ENCODE assay signal across 13 cellular contexts in genomic region chr1:57489342-57490036, GRCh38.
DNase-seq lines count a peak whose midpoint lies in the region; ATAC-seq and TF ChIP-seq lines count a peak whose summit lies in the region.
"Had no signal": no experiment of that assay in that cellular context is flagged by ENCODE, and none has a peak within 500 bp of the region (broad histone marks: within the 10 kb centered on the region; RNA-seq: fewer than 3 reads in every experiment).

No MANE protein-coding gene starts in this region.

- peak overlapping the region; percentile 95 for H2BK20ac ChIP-seq in IMR-90 (ENCODE audit: low read depth, low read length)

- peak overlapping the region; percentile 74 for H3K4me2 ChIP-seq in IMR-90 (ENCODE audit: low read depth, low read length)

- no peak for TF ChIP-seq POLR2A in IMR-90 (IDR thresholded peaks at IDR 0.05; ENCODE audit: low read depth, low read length)

- peak overlapping the region; percentile 86 for H4K91ac ChIP-seq in IMR-90 (ENCODE audit: insufficient read depth, low read depth, low read length)

- peak overlapping the region; percentile 80; the same call in 1 of the 2 replicates for H2AK5ac ChIP-seq in IMR-90 (ENCODE audit: low read depth, low read length)

- peak overlapping the region; percentile 98 for H3K18ac ChIP-seq in IMR-90 (ENCODE audit: low read depth, low read length)

- no peaks in the 10 kb centered on the region for H4K20me1 ChIP-seq in IMR-90 (ENCODE audit: insufficient read depth, low read length)

- no peak overlapping the region for H3K9ac ChIP-seq in IMR-90 (ENCODE audit: low read depth, low read length)

- peak overlapping the region; percentile 69 for H3K56ac ChIP-seq in IMR-90 (ENCODE audit: extremely low read depth, insufficient read depth, low read length)

- POLR2A ChIA-PET in AG04450 (lab: Yijun Ruan, JAX) (interaction anchor here (0.6 to 1.0 kb wide), 2 partner anchors 19 to 66 kb away, joined by 3 to 8 read pairs; no protein-coding TSS in a partner anchor), IMR-90 (lab: Charles Lee; ENCODE audit: unreplicated experiment) (no interaction called here)

- peak overlapping the region; percentile 69 for H3K14ac ChIP-seq in IMR-90 (replicated peaks; ENCODE audit: low read depth, low read length)

- TF ChIP-seq RAD21 in IMR-90 (IDR thresholded peaks at IDR 0.05; ENCODE audit: low read length) = no peak

- CTCF ChIA-PET in AG04450 (lab: Charles Lee) (interaction anchor here (0.6 to 2.0 kb wide), 3 partner anchors 10 to 1296 kb away, joined by 3 to 6 read pairs (median 4); no protein-coding TSS in a partner anchor), IMR-90 (lab: Yijun Ruan, JAX) (interaction anchor here (0.6 to 0.7 kb wide), 3 partner anchors 15 to 31 kb away, joined by 3 to 7 read pairs (median 3); no protein-coding TSS in a partner anchor)

- H3K4ac ChIP-seq in IMR-90 (ENCODE audit: low read depth, low read length) = peak overlapping the region; percentile 95

- H2BK5ac ChIP-seq in IMR-90 (ENCODE audit: low read depth, low read length, poor library complexity, severe bottlenecking) = peak overlapping the region; percentile 95

- H3K4me3 ChIP-seq in AG04450 (ENCODE audit: low read depth, low read length) = no peak overlapping the region
- no peak overlapping the region for H3K4me3 ChIP-seq in IMR-90 (ENCODE audit: insufficient read depth, low read depth, low read length)
- H3K4me3 ChIP-seq: adrenal gland, left ventricle myocardium inferior had no signal

- peaks cover 16% of the 10 kb centered on the region for H3K4me1 ChIP-seq in IMR-90 (ENCODE audit: control insufficient read depth, insufficient read depth, low read length)
- H3K4me1 ChIP-seq: adrenal gland, left ventricle myocardium inferior had no signal

- H3K27ac ChIP-seq in AG04450 (ENCODE audit: low read depth, low read length) (peak overlapping the region; percentile 89), IMR-90 (ENCODE audit: insufficient read depth, low read length) (peak overlapping the region; percentile 94)
- H3K27ac ChIP-seq: adrenal gland, C4-2B, left ventricle myocardium inferior had no signal

- dilution Hi-C loops in IMR-90 (cut with HindIII; ENCODE audit: low sequenced_read_pairs, unreplicated experiment) = no loop called here

- H2BK120ac ChIP-seq in IMR-90 (ENCODE audit: low read depth, low read length) = peak overlapping the region; percentile 98

- H4K5ac ChIP-seq in IMR-90 (ENCODE audit: low read depth, low read length) = peak overlapping the region; percentile 87

- H3K36me3 ChIP-seq in IMR-90 (ENCODE audit: control insufficient read depth, insufficient read depth, low read length) = no peaks in the 10 kb centered on the region
- H3K36me3 ChIP-seq: adrenal gland, left ventricle myocardium inferior had no signal

- peak; percentile 70 for ATAC-seq in IMR-90 (ENCODE audit: low read depth)
- ATAC-seq: esophagus mucosa had no signal

- no peaks in the 10 kb centered on the region for H3K9me3 ChIP-seq in AG04450 (ENCODE audit: control insufficient read depth, insufficient read depth, low read length)
- no peaks in the 10 kb centered on the region for H3K9me3 ChIP-seq in IMR-90 (ENCODE audit: control insufficient read depth, insufficient read depth, low read length)
- H3K9me3 ChIP-seq: adrenal gland, left ventricle myocardium inferior had no signal

- in situ Hi-C loops in IMR-90 (cut with MboI; ENCODE audit: low sequenced_read_pairs) = loop anchor here (25.0 kb wide), 1 partner anchor 652 kb away; no protein-coding TSS in a partner anchor

- peak overlapping the region; percentile 71 for H2AFZ ChIP-seq in IMR-90 (replicated peaks; ENCODE audit: low read length, poor library complexity)

- intact Hi-C loops in IMR-90 (cut with micrococcal nuclease) = no loop called here

- H3K27me3 ChIP-seq in AG04450 (ENCODE audit: control insufficient read depth, insufficient read depth, low read length) = no peaks in the 10 kb centered on the region
- H3K27me3 ChIP-seq in IMR-90 (ENCODE audit: control insufficient read depth, insufficient read depth, low read length) = no peaks in the 10 kb centered on the region
- H3K27me3 ChIP-seq: adrenal gland had no signal

- DNase-seq in AG04450 (ENCODE audit: low read depth, low spot score) (peak; percentile 63), IMR-90 (peak; percentile 91), amniotic stem cell (lab: John Stamatoyannopoulos, UW) (peak; percentile 49), hepatic stellate cell (ENCODE audit: low spot score) (peak; percentile 33), UCSD-AML1 (lab: John Stamatoyannopoulos, UW; ENCODE audit: unreplicated experiment) (no peak), NCI-H2029 (lab: John Stamatoyannopoulos, UW) (no peak), SIG-M5 (lab: John Stamatoyannopoulos, UW) (no peak), KG1 (lab: John Stamatoyannopoulos, UW) (no peak)
- DNase-seq: adrenal gland, left ventricle myocardium inferior, posterior cingulate gyrus had no signal

- peak overlapping the region; percentile 67 to 92 for H4K8ac ChIP-seq in IMR-90 (ENCODE audit: low read depth in 2 of 2, low read length in 2 of 2)

- 69% methylated on average over 2 of the region's 5 CpGs; no CpG with 5 or more reads in 1 of the 2 experiments for WGBS in IMR-90 (ENCODE audit: extremely low coverage in 2 of 2, insufficient read length in 1 of 2), 2 experiments

- peaks cover 4% of the 10 kb centered on the region for H3K9me1 ChIP-seq in IMR-90 (ENCODE audit: insufficient read depth, low read length)

- H2BK15ac ChIP-seq in IMR-90 (ENCODE audit: low read depth, low read length) = peak overlapping the region; percentile 60

- H2AK9ac ChIP-seq in IMR-90 (replicated peaks; ENCODE audit: low read depth, low read length, poor library complexity) = no peak overlapping the region

- H3K23ac ChIP-seq in IMR-90 (ENCODE audit: low read depth, low read length) = peak overlapping the region; percentile 88

- H3K79me1 ChIP-seq in IMR-90 (ENCODE audit: low read depth in 1 of 2, low read length in 2 of 2) = no peaks in the 10 kb centered on the region

- no TSS peak for BruUV-seq in IMR-90 (replicated peaks; lab: Mats Ljungman, UMichigan)

- TF ChIP-seq CTCF in AG04450 (IDR thresholded peaks at IDR 0.05; ENCODE audit: low read depth, low read length) (no peak), IMR-90 (conservative IDR thresholded peaks at IDR 0.05; ENCODE audit: low read depth, low read length) (no peak)

TF ChIP-seq in IMR-90, 13 proteins besides CTCF, POLR2A, EP300 and RAD21:
- no peak for TF ChIP-seq USF2 (IDR thresholded peaks at IDR 0.05; ENCODE audit: low read depth, low read length)
- no peak for TF ChIP-seq MAZ (IDR thresholded peaks at IDR 0.05; ENCODE audit: borderline replicate concordance, low read depth, low read length)
- peak; percentile 69; the same call in 1 of the 2 replicates for TF ChIP-seq BHLHE40 (IDR thresholded peaks at IDR 0.05; ENCODE audit: low read depth, low read length)
- peak; percentile 99 for TF ChIP-seq FOS (IDR thresholded peaks at IDR 0.05; ENCODE audit: low read depth, low read length)
- peak; percentile 64 for TF ChIP-seq MAFK (IDR thresholded peaks at IDR 0.05; ENCODE audit: low read depth, low read length)
- no peak for TF ChIP-seq RCOR1 (IDR thresholded peaks at IDR 0.05; ENCODE audit: insufficient replicate concordance, low read length)
- peak; percentile 86 for TF ChIP-seq CEBPB (IDR thresholded peaks at IDR 0.05; ENCODE audit: low read depth, low read length)
- TF ChIP-seq NFE2L2 (IDR thresholded peaks at IDR 0.05; ENCODE audit: low read depth, low read length) = no peak
- TF ChIP-seq SMC3 (IDR thresholded peaks at IDR 0.05; ENCODE audit: low read depth, low read length) = no peak
- TF ChIP-seq RFX5 (IDR thresholded peaks at IDR 0.05; ENCODE audit: low read depth, low read length) = no peak

Comparison
In these comparisons a context has a peak if more than half of its experiments do, and no peak if none do; other contexts are left out.
1. DNase-seq: peak in AG04450 (single experiment), IMR-90 (single experiment), amniotic stem cell (single experiment) and hepatic stellate cell (single experiment); none in UCSD-AML1 (single experiment), NCI-H2029 (single experiment), SIG-M5 (single experiment) and KG1 (single experiment).